In genomic region chr7:95686109-95686508, GRCh38 we compare ENCODE assay signal across 8 cellular contexts.
A peak's percentile ranks its signal among the peaks of the same experiment; 100 is the strongest.
DNase-seq lines count a peak whose midpoint lies in the region; ATAC-seq and TF ChIP-seq lines count a peak whose summit lies in the region.

No MANE protein-coding gene starts in this region.

- intact Hi-C loops in activated CD4-positive, alpha-beta T cell treated with anti-CD3 and anti-CD28 coated beads, Interleukin-2, amount 10 ng/mL, durations not matched to agents 24 days and 14 days (cut with micrococcal nuclease) = no loop called here

- H3K27ac Mint-ChIP-seq in activated CD4-positive, alpha-beta T cell treated with anti-CD3 and anti-CD28 coated beads, Interleukin-2, amount 10 ng/mL, durations not matched to agents 24 days and 14 days = no peak overlapping the region

- H3K4me3 Mint-ChIP-seq in activated CD4-positive, alpha-beta T cell treated with anti-CD3 and anti-CD28 coated beads, Interleukin-2, amount 10 ng/mL, durations not matched to agents 24 days and 14 days = no peak overlapping the region

- no peaks in the 10 kb centered on the region for H3K27me3 Mint-ChIP-seq in activated CD4-positive, alpha-beta T cell treated with anti-CD3 and anti-CD28 coated beads, Interleukin-2, amount 10 ng/mL, durations not matched to agents 24 days and 14 days

- no peaks in the 10 kb centered on the region for H3K36me3 ChIP-seq in osteoblast (ENCODE audit: insufficient read depth, low read length)

- H3K36me3 Mint-ChIP-seq in activated CD4-positive, alpha-beta T cell treated with anti-CD3 and anti-CD28 coated beads, Interleukin-2, amount 10 ng/mL, durations not matched to agents 24 days and 14 days (ENCODE audit: low read depth) = no peaks in the 10 kb centered on the region

- H3K4me1 Mint-ChIP-seq in activated CD4-positive, alpha-beta T cell treated with anti-CD3 and anti-CD28 coated beads, Interleukin-2, amount 10 ng/mL, durations not matched to agents 24 days and 14 days = peaks cover 4% of the 10 kb centered on the region

- DNase-seq in activated CD4-positive, alpha-beta T cell treated with anti-CD3 and anti-CD28 coated beads for 48 hours = peak; percentile 7
- DNase-seq in activated CD4-positive, alpha-beta T cell treated with anti-CD3 and anti-CD28 coated beads, Interleukin-2, amount 10 ng/mL, durations not matched to agents 24 days and 14 days = no peak
- DNase-seq in NCI-H1092 (lab: John Stamatoyannopoulos, UW) (peak; percentile 75), SKM-1 (lab: John Stamatoyannopoulos, UW; ENCODE audit: unreplicated experiment) (peak; percentile 42), foreskin keratinocyte (peak in 1 of 2 donors; percentile 22), osteoblast (ENCODE audit: insufficient read length, low spot score, missing footprints) (no peak)
- no peak for DNase-seq in stimulated activated CD4-positive, alpha-beta T cell treated with anti-CD3 and anti-CD28 coated beads, Interleukin-4, amount 100 ng/mL, for 24 hours

- H3K27ac ChIP-seq in foreskin keratinocyte (no peak overlapping the region), osteoblast (ENCODE audit: low read depth, low read length) (no peak overlapping the region)

- H2AFZ ChIP-seq in osteoblast (ENCODE audit: low read length) = no peak overlapping the region

- H3K27me3 ChIP-seq in foreskin keratinocyte = no peaks in the 10 kb centered on the region
- no peaks in the 10 kb centered on the region for H3K27me3 ChIP-seq in osteoblast (ENCODE audit: insufficient read depth, low read length)

- TF ChIP-seq CTCF in foreskin keratinocyte (conservative IDR thresholded peaks at IDR 0.05) (peak; percentile 65), osteoblast (IDR thresholded peaks at IDR 0.05; ENCODE audit: extremely low read depth, low read depth, low read length) (peak; percentile 53)

- H4K20me1 ChIP-seq in osteoblast (ENCODE audit: insufficient read depth, low read length) = no peaks in the 10 kb centered on the region

- H3K4me3 ChIP-seq in osteoblast (ENCODE audit: insufficient read depth, low read length) = no peak overlapping the region

- no peaks in the 10 kb centered on the region for H3K9me3 ChIP-seq in osteoblast (ENCODE audit: low read depth, low read length)

- no peak overlapping the region for H3K4me2 ChIP-seq in osteoblast (ENCODE audit: insufficient read depth, low read length)

- H3K79me2 ChIP-seq in osteoblast (ENCODE audit: insufficient read depth, low read length) = no peaks in the 10 kb centered on the region

- H3K4me1 ChIP-seq in foreskin keratinocyte (peaks cover 4% of the 10 kb centered on the region), osteoblast (ENCODE audit: insufficient read depth, low read length) (no peaks in the 10 kb centered on the region)

- peak; percentile 63 for ATAC-seq in foreskin keratinocyte
- ATAC-seq in HG02588 (IDR thresholded peaks at IDR 0.05; ENCODE audit: unreplicated experiment) = no peak

- H3K9me3 Mint-ChIP-seq in activated CD4-positive, alpha-beta T cell treated with anti-CD3 and anti-CD28 coated beads, Interleukin-2, amount 10 ng/mL, durations not matched to agents 24 days and 14 days = no peaks in the 10 kb centered on the region

Comparison
In these comparisons a context has a peak if more than half of its experiments do, and no peak if none do; other contexts are left out.
1. DNase-seq: peak in activated CD4-positive, alpha-beta T cell treated with anti-CD3 and anti-CD28 coated beads for 48 hours (single experiment), NCI-H1092 (single experiment) and SKM-1 (single experiment); none in activated CD4-positive, alpha-beta T cell treated with anti-CD3 and anti-CD28 coated beads, Interleukin-2, amount 10 ng/mL, durations not matched to agents 24 days and 14 days (single experiment), osteoblast (single experiment) and stimulated activated CD4-positive, alpha-beta T cell treated with anti-CD3 and anti-CD28 coated beads, Interleukin-4, amount 100 ng/mL, for 24 hours (single experiment).